8 cellular contexts compared by ENCODE assay signal in the genomic region with DNA sequence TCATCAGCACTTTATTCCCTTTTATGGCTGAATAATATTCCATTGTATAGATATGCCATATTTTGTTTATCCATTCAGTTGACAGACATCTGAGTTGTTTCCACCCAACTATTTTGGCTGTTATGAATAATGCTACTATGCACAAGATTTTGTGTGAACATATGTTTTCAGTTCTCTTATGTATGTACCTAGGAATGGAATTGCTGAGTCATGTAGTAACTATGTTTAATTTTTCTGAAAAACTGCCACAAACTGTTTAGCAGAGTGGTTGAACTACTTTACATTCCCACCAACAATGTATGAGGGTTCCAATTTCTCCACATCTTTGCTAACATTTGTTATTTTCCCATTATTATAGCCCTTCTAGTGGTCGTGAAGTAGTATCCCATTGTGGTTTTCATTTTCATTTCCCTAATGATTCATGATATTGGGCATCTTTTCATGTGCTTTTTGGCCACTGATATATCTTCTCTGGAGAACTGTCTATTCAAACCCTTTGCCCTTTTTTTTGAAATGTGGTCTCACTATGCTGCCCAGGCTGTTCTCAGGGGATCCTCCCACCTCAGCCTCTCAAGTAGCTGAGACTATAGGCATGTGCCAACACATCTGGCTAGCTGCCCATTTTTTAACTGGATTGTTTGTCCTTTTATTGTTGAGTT. TPM values are rescaled to one million over a fixed set of nuclear protein-coding genes. Genes with fewer than 3 reads are reported as not detected.
DNase-seq lines count a peak whose midpoint lies in the region; ATAC-seq and TF ChIP-seq lines count a peak whose summit lies in the region.

No MANE protein-coding gene starts in this region.

- WGBS in IMR-90 (ENCODE audit: extremely low coverage in 2 of 2, insufficient read length in 1 of 2), 2 experiments = no CpG with 5 or more reads among the region's 1 CpG

- peak overlapping the region; percentile 86 for H2BK5ac ChIP-seq in IMR-90 (ENCODE audit: low read depth, low read length, poor library complexity, severe bottlenecking)

- H3K36me3 ChIP-seq in IMR-90 (ENCODE audit: control insufficient read depth, insufficient read depth, low read length) = peaks cover 19% of the 10 kb centered on the region

- H3K4me3 ChIP-seq in IMR-90 (ENCODE audit: insufficient read depth, low read depth, low read length) = no peak overlapping the region

- peak overlapping the region in 1 of 2 experiments; percentile 22; a peak in 1 of 4 replicates for H4K8ac ChIP-seq in IMR-90 (ENCODE audit: low read depth in 2 of 2, low read length in 2 of 2)

- H3K9me3 ChIP-seq in IMR-90 (ENCODE audit: control insufficient read depth, insufficient read depth, low read length) = no peaks in the 10 kb centered on the region

- H3K18ac ChIP-seq in IMR-90 (ENCODE audit: low read depth, low read length) = no peak overlapping the region

- H2AK9ac ChIP-seq in IMR-90 (replicated peaks; ENCODE audit: low read depth, low read length, poor library complexity) = no peak overlapping the region

- H2BK20ac ChIP-seq in IMR-90 (ENCODE audit: low read depth, low read length) = no peak overlapping the region

- no peak overlapping the region for H4K5ac ChIP-seq in IMR-90 (ENCODE audit: low read depth, low read length)

- no peak overlapping the region for H3K9ac ChIP-seq in IMR-90 (ENCODE audit: low read depth, low read length)

- H2AFZ ChIP-seq in IMR-90 (replicated peaks; ENCODE audit: low read length, poor library complexity) = no peak overlapping the region

- TF ChIP-seq POLR2A in IMR-90 (IDR thresholded peaks at IDR 0.05; ENCODE audit: low read depth, low read length) = no peak

- H2AK5ac ChIP-seq in IMR-90 (ENCODE audit: low read depth, low read length) = no peak overlapping the region

- TSS peak; percentile 4 for BruUV-seq in IMR-90 (replicated peaks; lab: Mats Ljungman, UMichigan)

- no peak for TF ChIP-seq CTCF in IMR-90 (conservative IDR thresholded peaks at IDR 0.05; ENCODE audit: low read depth, low read length)

- no peak overlapping the region; the same call in 1 of the 2 replicates for H3K14ac ChIP-seq in IMR-90 (replicated peaks; ENCODE audit: low read depth, low read length)

- peaks cover 17% of the 10 kb centered on the region for H3K4me1 ChIP-seq in IMR-90 (ENCODE audit: control insufficient read depth, insufficient read depth, low read length)

- H4K20me1 ChIP-seq in IMR-90 (ENCODE audit: insufficient read depth, low read length) = peaks cover 100% of the 10 kb centered on the region

- H3K4ac ChIP-seq in IMR-90 (ENCODE audit: low read depth, low read length) = peak overlapping the region; percentile 33; the same call in 1 of the 2 replicates

- no peak overlapping the region for H2BK120ac ChIP-seq in IMR-90 (ENCODE audit: low read depth, low read length)

- peaks cover 14% of the 10 kb centered on the region for H3K9me1 ChIP-seq in IMR-90 (ENCODE audit: insufficient read depth, low read length)

- no peak overlapping the region for H3K56ac ChIP-seq in IMR-90 (ENCODE audit: extremely low read depth, insufficient read depth, low read length)

- intact Hi-C loops in IMR-90 (cut with micrococcal nuclease) = no loop called here

- dilution Hi-C loops in IMR-90 (cut with HindIII; ENCODE audit: low sequenced_read_pairs, unreplicated experiment) = no loop called here

- peak; percentile 94 for DNase-seq in EH (ENCODE audit: low read depth)
- DNase-seq in IMR-90 = peak; percentile 88
- DNase-seq in dermis blood vessel endothelial cell = peak; percentile 62
- DNase-seq in HT-29 (ENCODE audit: low spot score) = no peak
- DNase-seq in NCI-H128 (lab: John Stamatoyannopoulos, UW; ENCODE audit: unreplicated experiment) = no peak
- no peak for DNase-seq in stimulated activated CD4-positive, alpha-beta T cell treated with anti-CD3 and anti-CD28 coated beads, Interleukin-4, amount 100 ng/mL, for 24 hours

- peak overlapping the region; percentile 78; the same call in 1 of the 2 replicates for H3K27ac ChIP-seq in IMR-90 (ENCODE audit: insufficient read depth, low read length)

- no peak overlapping the region for H2BK15ac ChIP-seq in IMR-90 (ENCODE audit: low read depth, low read length)

- peaks cover 0 to 27% of the 10 kb centered on the region in 2 experiments; a peak in 2 of 4 replicates for H3K79me1 ChIP-seq in IMR-90 (ENCODE audit: low read depth in 1 of 2, low read length in 2 of 2)

- in situ Hi-C loops in IMR-90 (cut with MboI; ENCODE audit: low sequenced_read_pairs) = loop anchor here (25.0 kb wide), 1 partner anchor 323 kb away; no protein-coding TSS in a partner anchor

- H3K27me3 ChIP-seq in IMR-90 (ENCODE audit: control insufficient read depth, insufficient read depth, low read length) = no peaks in the 10 kb centered on the region

- H3K23ac ChIP-seq in IMR-90 (ENCODE audit: low read depth, low read length) = no peak overlapping the region

- CTCF ChIA-PET in IMR-90 (lab: Yijun Ruan, JAX) = no interaction called here

- no peak overlapping the region for H4K91ac ChIP-seq in IMR-90 (ENCODE audit: insufficient read depth, low read depth, low read length)

- POLR2A ChIA-PET in IMR-90 (lab: Charles Lee; ENCODE audit: unreplicated experiment) = no interaction called here

- ATAC-seq in GM21390 (IDR thresholded peaks at IDR 0.05; ENCODE audit: unreplicated experiment) (peak; percentile 85), IMR-90 (ENCODE audit: low read depth) (peak; percentile 28), HG02642 (IDR thresholded peaks at IDR 0.05; ENCODE audit: poor library complexity, unreplicated experiment) (no peak)

- peak overlapping the region; percentile 50; the same call in 1 of the 2 replicates for H3K4me2 ChIP-seq in IMR-90 (ENCODE audit: low read depth, low read length)

- no peak for TF ChIP-seq RAD21 in IMR-90 (IDR thresholded peaks at IDR 0.05; ENCODE audit: low read length)

TF ChIP-seq in IMR-90, 13 proteins besides CTCF, POLR2A, EP300 and RAD21:
- TF ChIP-seq MAFK (IDR thresholded peaks at IDR 0.05; ENCODE audit: low read depth, low read length) = peak; percentile 95
- TF ChIP-seq RFX5 (IDR thresholded peaks at IDR 0.05; ENCODE audit: low read depth, low read length) = no peak
- peak; percentile 99 for TF ChIP-seq NFE2L2 (IDR thresholded peaks at IDR 0.05; ENCODE audit: low read depth, low read length)

RNA-seq across cellular contexts. Expression of gene SMURF2, which starts 26.3 kb away (rescaled TPM):
- total RNA-seq in IMR-90 (2012; rRNA removed) (736 and 774 TPM in 2 replicates), dermis blood vessel endothelial cell (124 and 150 TPM in 2 replicates)
- 119 and 131 TPM in 2 replicates for polyA plus RNA-seq in IMR-90 (2012; rRNA removed)
- polyA plus RNA-seq in IMR-90 (2012; cell fraction: cytosol; rRNA removed) = 23.6 and 30.3 TPM in 2 replicates
- 34.4 and 346 TPM in 2 replicates for polyA plus RNA-seq in IMR-90 (2012; cell fraction: nucleus; rRNA removed; ENCODE audit: low replicate concordance)
- 9.5 and 10.7 TPM in 2 replicates for total RNA-seq in HT-29 (2014; rRNA removed; shearing (Covaris generic))

Comparison
In these comparisons a context has a peak if more than half of its experiments do, and no peak if none do; other contexts are left out.
1. DNase-seq: peak in EH (single experiment), IMR-90 (single experiment) and dermis blood vessel endothelial cell (single experiment); none in HT-29 (single experiment), NCI-H128 (single experiment) and stimulated activated CD4-positive, alpha-beta T cell treated with anti-CD3 and anti-CD28 coated beads, Interleukin-4, amount 100 ng/mL, for 24 hours (single experiment).
2. RNA of gene SMURF2, which starts 26.3 kb away (total RNA-seq): 736 to 774 TPM in IMR-90 and 124 to 150 TPM in dermis blood vessel endothelial cell; 9.5 to 10.7 TPM in HT-29; every median in the first group is over 10 times any median in the second.